Comparison of ENCODE assay signal across 26 cellular contexts in genomic region chr5:40674661-40675235, GRCh38. TPM values are rescaled to one million over a fixed set of nuclear protein-coding genes. Genes with fewer than 3 reads are reported as not detected.
DNase-seq lines count a peak whose midpoint lies in the region; ATAC-seq and TF ChIP-seq lines count a peak whose summit lies in the region.
"Had no signal": no experiment of that assay in that cellular context is flagged by ENCODE, and none has a peak within 500 bp of the region (broad histone marks: within the 10 kb centered on the region; RNA-seq: fewer than 3 reads in every experiment).

No MANE protein-coding gene starts in this region.

- H3K4me3 ChIP-seq in DND-41 (ENCODE audit: low read depth in 1 of 2, low read length in 2 of 2), result no peak overlapping the region
- H3K4me3 ChIP-seq: GM23248, ovary, stomach, thyroid gland had no signal

- H2AFZ ChIP-seq in DND-41 (ENCODE audit: low read depth, low read length), result no peak overlapping the region
- H2AFZ ChIP-seq: GM23248 had no signal

- no peak overlapping the region for H3K4me2 ChIP-seq in DND-41 (ENCODE audit: insufficient read depth, low read length)

- no peaks in the 10 kb centered on the region for H4K20me1 ChIP-seq in DND-41 (ENCODE audit: insufficient read depth, low read length)

- H3K27ac ChIP-seq in DND-41 (ENCODE audit: low read length), result peak overlapping the region; percentile 97
- H3K27ac ChIP-seq: 22Rv1, GM23248, ovary, thyroid gland had no signal

- no peaks in the 10 kb centered on the region for H3K27me3 Mint-ChIP-seq in activated CD4-positive, alpha-beta T cell treated with anti-CD3 and anti-CD28 coated beads for 36 hours
- no peaks in the 10 kb centered on the region for H3K27me3 Mint-ChIP-seq in T-helper 2 cell treated with Interferon-gamma antibody and Interleukin-4, amounts not matched to agents 5 μg/mL and 100 μg/mL, for 36 hours (ENCODE audit: low read depth)
- H3K27me3 Mint-ChIP-seq: activated CD8-positive, alpha-beta memory T cell treated with anti-CD3 and anti-CD28 coated beads, Interleukin-2, amount 10 ng/mL, durations not matched to agents 7 days and 5 days; activated naive CD8-positive, alpha-beta T cell; central memory CD8-positive, alpha-beta T cell; dendritic cell treated with granulocyte-macrophage colony-stimulating factor and Interleukin-4, amounts not matched to agents 40 ng/mL and 50 ng/mL, for 4 days had no signal

- H3K79me2 ChIP-seq in DND-41 (ENCODE audit: insufficient read depth, low read length), result peaks cover 47% of the 10 kb centered on the region

- no peak for DNase-seq in activated CD4-positive, alpha-beta T cell treated with anti-CD3 and anti-CD28 coated beads for 36 hours
- no peak for DNase-seq in activated CD4-positive, alpha-beta T cell treated with anti-CD3 and anti-CD28 coated beads for 4 hours
- no peak for DNase-seq in DND-41
- DNase-seq in T-helper 2 cell treated with Interferon-gamma antibody and Interleukin-4, amounts not matched to agents 5 μg/mL and 100 μg/mL, for 36 hours (ENCODE audit: low spot score), result no peak
- no peak for DNase-seq in SKM-1 treated with dmso at 0.1 percent for 144 hours (lab: John Stamatoyannopoulos, UW; ENCODE audit: unreplicated experiment)
- no peak for DNase-seq in NCI-H128 (lab: John Stamatoyannopoulos, UW; ENCODE audit: unreplicated experiment)
- DNase-seq: activated CD4-positive, alpha-beta T cell treated with anti-CD3 and anti-CD28 coated beads for 1 hour; DMS153; GM23248; IMR-90; left ventricle myocardium superior; midbrain; NCI-H1092 treated with DMSO at 0.1 percent for 48 hours; NCI-H1930; nephron progenitor cell; ovary; stomach; thyroid gland had no signal

- CTCF ChIA-PET in activated CD4-positive, alpha-beta T cell treated with anti-CD3 and anti-CD28 coated beads for 36 hours (lab: Charles Lee), result interaction anchor here (0.7 to 1.6 kb wide), 2 partner anchors 14 to 237 kb away, joined by 4 to 6 read pairs; no protein-coding TSS in a partner anchor

- intact Hi-C loops in activated CD4-positive, alpha-beta T cell treated with anti-CD3 and anti-CD28 coated beads for 36 hours (cut with DNase I, micrococcal nuclease), result loop anchor here (1.0 to 10.0 kb wide), 6 partner anchors 20 to 397 kb away; no protein-coding TSS in a partner anchor

- no peaks in the 10 kb centered on the region for H3K36me3 ChIP-seq in DND-41 (ENCODE audit: insufficient read depth, low read length)
- H3K36me3 ChIP-seq: ovary, stomach, thyroid gland had no signal

- H3K4me1 Mint-ChIP-seq in activated CD4-positive, alpha-beta T cell treated with anti-CD3 and anti-CD28 coated beads for 36 hours, result peaks cover 80% of the 10 kb centered on the region
- peaks cover 74% of the 10 kb centered on the region for H3K4me1 Mint-ChIP-seq in T-helper 2 cell treated with Interferon-gamma antibody and Interleukin-4, amounts not matched to agents 5 μg/mL and 100 μg/mL, for 36 hours (ENCODE audit: low read depth)

- H3K9ac ChIP-seq in DND-41 (ENCODE audit: low read depth, low read length), result no peak overlapping the region
- H3K9ac ChIP-seq: GM23248 had no signal

- peaks cover 1% of the 10 kb centered on the region for H3K36me3 Mint-ChIP-seq in activated CD4-positive, alpha-beta T cell treated with anti-CD3 and anti-CD28 coated beads for 36 hours (ENCODE audit: low read depth)
- peaks cover 10% of the 10 kb centered on the region for H3K36me3 Mint-ChIP-seq in T-helper 2 cell treated with Interferon-gamma antibody and Interleukin-4, amounts not matched to agents 5 μg/mL and 100 μg/mL, for 36 hours (ENCODE audit: low read depth)
- H3K36me3 Mint-ChIP-seq: activated naive CD8-positive, alpha-beta T cell had no signal

- no peaks in the 10 kb centered on the region for H3K9me3 ChIP-seq in DND-41 (ENCODE audit: insufficient read depth, low read length, severe bottlenecking)
- H3K9me3 ChIP-seq: ovary, stomach, thyroid gland had no signal

- POLR2A ChIA-PET in activated CD4-positive, alpha-beta T cell treated with anti-CD3 and anti-CD28 coated beads for 36 hours (lab: Charles Lee), result interaction anchor here (1.1 to 1.6 kb wide), 2 partner anchors 10 to 95 kb away, joined by 3 to 6 read pairs; no protein-coding TSS in a partner anchor

- H3K4me1 ChIP-seq in DND-41 (ENCODE audit: insufficient read depth, low read length), result peaks cover 67% of the 10 kb centered on the region

- H3K4me3 Mint-ChIP-seq in activated CD4-positive, alpha-beta T cell treated with anti-CD3 and anti-CD28 coated beads for 36 hours, result no peak overlapping the region
- peak overlapping the region; percentile 69 for H3K4me3 Mint-ChIP-seq in T-helper 2 cell treated with Interferon-gamma antibody and Interleukin-4, amounts not matched to agents 5 μg/mL and 100 μg/mL, for 36 hours
- H3K4me3 Mint-ChIP-seq: activated CD8-positive, alpha-beta memory T cell treated with anti-CD3 and anti-CD28 coated beads, Interleukin-2, amount 10 ng/mL, durations not matched to agents 7 days and 5 days; dendritic cell treated with granulocyte-macrophage colony-stimulating factor and Interleukin-4, amounts not matched to agents 40 ng/mL and 50 ng/mL, for 4 days; nephron progenitor cell had no signal

- H3K27ac Mint-ChIP-seq in activated CD4-positive, alpha-beta T cell treated with anti-CD3 and anti-CD28 coated beads for 36 hours, result peak overlapping the region; percentile 9
- peak overlapping the region; percentile 60 for H3K27ac Mint-ChIP-seq in T-helper 2 cell treated with Interferon-gamma antibody and Interleukin-4, amounts not matched to agents 5 μg/mL and 100 μg/mL, for 36 hours
- H3K27ac Mint-ChIP-seq: dendritic cell treated with granulocyte-macrophage colony-stimulating factor and Interleukin-4, amounts not matched to agents 40 ng/mL and 50 ng/mL, for 4 days; nephron progenitor cell had no signal

- TF ChIP-seq CTCF in DND-41 (IDR thresholded peaks at IDR 0.05; ENCODE audit: borderline replicate concordance, extremely low read depth, low read length, poor library complexity, severe bottlenecking), result no peak

- no peaks in the 10 kb centered on the region for H3K9me3 Mint-ChIP-seq in activated CD4-positive, alpha-beta T cell treated with anti-CD3 and anti-CD28 coated beads for 36 hours (ENCODE audit: low read depth)
- no peaks in the 10 kb centered on the region for H3K9me3 Mint-ChIP-seq in T-helper 2 cell treated with Interferon-gamma antibody and Interleukin-4, amounts not matched to agents 5 μg/mL and 100 μg/mL, for 36 hours
- H3K9me3 Mint-ChIP-seq: central memory CD8-positive, alpha-beta T cell; dendritic cell treated with granulocyte-macrophage colony-stimulating factor and Interleukin-4, amounts not matched to agents 40 ng/mL and 50 ng/mL, for 4 days; nephron progenitor cell; T-helper 1 cell treated with Interleukin-12 subunit alpha and Interleukin-12 subunit beta and Interleukin-4 antibody, amounts not matched to agents 30 μg/mL and 1 μg/mL, for 36 hours had no signal

- no peaks in the 10 kb centered on the region for H3K27me3 ChIP-seq in DND-41 (ENCODE audit: insufficient read depth, low read length, poor library complexity)
- H3K27me3 ChIP-seq: ovary, stomach, thyroid gland had no signal

- ATAC-seq in activated CD4-positive, alpha-beta T cell treated with anti-CD3 and anti-CD28 coated beads for 36 hours, result no peak
- ATAC-seq in DND-41 (ENCODE audit: insufficient read depth, low read depth) (no peak), esophagus mucosa (peak; percentile 63), HG03025 (IDR thresholded peaks at IDR 0.05; ENCODE audit: low FRiP score, unreplicated experiment) (no peak)
- ATAC-seq: left ventricle myocardium superior had no signal

RNA-seq across cellular contexts. Expression of gene PTGER4, which starts 5.0 kb away (rescaled TPM):
- total RNA-seq in activated CD4-positive, alpha-beta T cell treated with anti-CD3 and anti-CD28 coated beads for 36 hours, result 10 to 100 TPM; 71.7 to 91.2 TPM
- 1.5 TPM for total RNA-seq in esophagus mucosa
- total RNA-seq: GM23248 had no signal

Comparison
In these comparisons a context has a peak if more than half of its experiments do, and no peak if none do; other contexts are left out.
1. RNA of gene PTGER4, which starts 5.0 kb away (total RNA-seq): 71.7 to 91.2 TPM in activated CD4-positive, alpha-beta T cell treated with anti-CD3 and anti-CD28 coated beads for 36 hours; 1.5 TPM in esophagus mucosa (single experiment); every median in the first group is over 10 times any median in the second.